ENCODE assay signal across 8 cellular contexts in genomic region chr20:52103469-52103910, GRCh38.
A peak's percentile ranks its signal among the peaks of the same experiment; 100 is the strongest.
DNase-seq lines count a peak whose midpoint lies in the region; ATAC-seq and TF ChIP-seq lines count a peak whose summit lies in the region.

No MANE protein-coding gene starts in this region.

- peak; percentile 47 for ATAC-seq in stimulated activated naive CD8-positive, alpha-beta T cell treated with anti-CD3 and anti-CD28 coated beads, Interleukin-15, amount 100 ng/mL, for 72 hours
- no peak for ATAC-seq in GM18907 (IDR thresholded peaks at IDR 0.05; ENCODE audit: unreplicated experiment)

- no peaks in the 10 kb centered on the region for H3K9me3 Mint-ChIP-seq in activated T-cell treated with anti-CD3 and anti-CD28 coated beads, Interleukin-2, amount 50 U/mL, for 24 hours
- no peaks in the 10 kb centered on the region for H3K9me3 Mint-ChIP-seq in glutamatergic neuron (ENCODE audit: unreplicated experiment)
- no peaks in the 10 kb centered on the region for H3K9me3 Mint-ChIP-seq in stimulated activated naive CD8-positive, alpha-beta T cell treated with anti-CD3 and anti-CD28 coated beads, Interleukin-15, amount 100 ng/mL, for 72 hours

- H3K4me1 Mint-ChIP-seq in activated T-cell treated with anti-CD3 and anti-CD28 coated beads, Interleukin-2, amount 50 U/mL, for 24 hours (ENCODE audit: low read depth), result peaks cover 28% of the 10 kb centered on the region
- H3K4me1 Mint-ChIP-seq in glutamatergic neuron (ENCODE audit: low read depth, unreplicated experiment), result peaks cover 4% of the 10 kb centered on the region
- peaks cover 23% of the 10 kb centered on the region for H3K4me1 Mint-ChIP-seq in stimulated activated naive CD8-positive, alpha-beta T cell treated with anti-CD3 and anti-CD28 coated beads, Interleukin-15, amount 100 ng/mL, for 72 hours

- peak overlapping the region; percentile 68 for H3K4me3 Mint-ChIP-seq in activated T-cell treated with anti-CD3 and anti-CD28 coated beads, Interleukin-2, amount 50 U/mL, for 24 hours
- peak overlapping the region; percentile 89 for H3K4me3 Mint-ChIP-seq in glutamatergic neuron (ENCODE audit: unreplicated experiment)
- H3K4me3 Mint-ChIP-seq in stimulated activated naive CD8-positive, alpha-beta T cell treated with anti-CD3 and anti-CD28 coated beads, Interleukin-15, amount 100 ng/mL, for 72 hours, result peak overlapping the region; percentile 78 to 85

- no peak for TF ChIP-seq CTCF in glutamatergic neuron (IDR thresholded peaks at IDR 0.05; ENCODE audit: partially characterized antibody, unreplicated experiment)

- H3K27ac Mint-ChIP-seq in activated T-cell treated with anti-CD3 and anti-CD28 coated beads, Interleukin-2, amount 50 U/mL, for 24 hours, result no peak overlapping the region
- no peak overlapping the region for H3K27ac Mint-ChIP-seq in glutamatergic neuron (ENCODE audit: unreplicated experiment)
- no peak overlapping the region for H3K27ac Mint-ChIP-seq in stimulated activated naive CD8-positive, alpha-beta T cell treated with anti-CD3 and anti-CD28 coated beads, Interleukin-15, amount 100 ng/mL, for 72 hours

- H3K27me3 Mint-ChIP-seq in activated T-cell treated with anti-CD3 and anti-CD28 coated beads, Interleukin-2, amount 50 U/mL, for 24 hours, result peaks cover 50% of the 10 kb centered on the region
- peaks cover 15% of the 10 kb centered on the region for H3K27me3 Mint-ChIP-seq in glutamatergic neuron (ENCODE audit: unreplicated experiment)
- H3K27me3 Mint-ChIP-seq in stimulated activated naive CD8-positive, alpha-beta T cell treated with anti-CD3 and anti-CD28 coated beads, Interleukin-15, amount 100 ng/mL, for 72 hours, result peaks cover 45% of the 10 kb centered on the region

- H3K36me3 Mint-ChIP-seq in activated T-cell treated with anti-CD3 and anti-CD28 coated beads, Interleukin-2, amount 50 U/mL, for 24 hours (ENCODE audit: low read depth), result no peaks in the 10 kb centered on the region
- no peaks in the 10 kb centered on the region for H3K36me3 Mint-ChIP-seq in glutamatergic neuron (ENCODE audit: unreplicated experiment)

- DNase-seq in activated T-cell treated with anti-CD3 and anti-CD28 coated beads, Interleukin-2, amount 50 U/mL, for 24 hours, result peak; percentile 38
- DNase-seq in activated T-cell treated with anti-CD3 and anti-CD28 coated beads for 4 hours (no peak), glutamatergic neuron (no peak), SK-N-DZ (ENCODE audit: low spot score) (no peak), NCI-H1048 (lab: John Stamatoyannopoulos, UW) (no peak)
- DNase-seq in activated CD4-positive, alpha-beta T cell treated with anti-CD3 and anti-CD28 coated beads, Interleukin-2, amount 50 U/mL, for 48 hours, result peak; percentile 11 to 24
- DNase-seq in stimulated activated naive CD8-positive, alpha-beta T cell treated with anti-CD3 and anti-CD28 coated beads, Interleukin-15, amount 100 ng/mL, for 72 hours, result peak; percentile 8 to 32

Comparison
In these comparisons a context has a peak if more than half of its experiments do, and no peak if none do; other contexts are left out.
1. DNase-seq: peak in activated T-cell treated with anti-CD3 and anti-CD28 coated beads, Interleukin-2, amount 50 U/mL, for 24 hours (single experiment), activated CD4-positive, alpha-beta T cell treated with anti-CD3 and anti-CD28 coated beads, Interleukin-2, amount 50 U/mL, for 48 hours (2 of 2) and stimulated activated naive CD8-positive, alpha-beta T cell treated with anti-CD3 and anti-CD28 coated beads, Interleukin-15, amount 100 ng/mL, for 72 hours (2 of 2); none in activated T-cell treated with anti-CD3 and anti-CD28 coated beads for 4 hours (single experiment), glutamatergic neuron (single experiment), SK-N-DZ (single experiment) and NCI-H1048 (single experiment).
2. Peak in every context shown above with its lines, with median percentiles within 50 percentile points of each other: H3K4me3 Mint-ChIP-seq.